ENCODE assay signal across 18 cellular contexts in genomic region chr22:29631725-29632124, GRCh38.
"Had no signal": no experiment of that assay in that cellular context is flagged by ENCODE, and none has a peak within 500 bp of the region (broad histone marks: within the 10 kb centered on the region; RNA-seq: fewer than 3 reads in every experiment).

No MANE protein-coding gene starts in this region.

- DNase-seq: cortex of kidney; effector memory CD8-positive, alpha-beta T cell; left lung; mesenchymal stem cell; mucosa of descending colon; naive B cell; pancreas; stimulated activated CD4-positive, alpha-beta T cell treated with anti-CD3 and anti-CD28 coated beads, Interleukin-2, amount 100 ng/mL, for 24 hours; stimulated activated CD4-positive, alpha-beta T cell treated with anti-CD3 and anti-CD28 coated beads, Interleukin-4, amount 100 ng/mL, for 24 hours; stimulated activated naive CD4-positive, alpha-beta T cell treated with Interleukin-2 at 50 U/mL for 16 hours; stomach; testis; tibial artery had no signal

- H3K27ac ChIP-seq: left lung, neutrophil, pancreas, stomach, testis, tibial artery had no signal

- H3K4me3 ChIP-seq: left lung, mucosa of descending colon, pancreas, stomach, testis, tibial artery had no signal

- H3K36me3 ChIP-seq: left lung, neutrophil, pancreas, tibial artery had no signal

- H3K9me3 ChIP-seq: left lung, mucosa of descending colon, neutrophil, pancreas, stomach, testis, tibial artery had no signal

- FAIRE-seq: frontal cortex, pancreas had no signal

- H3K27me3 ChIP-seq: left lung, neutrophil, pancreas, stomach, testis, tibial artery had no signal

- H3K4me1 ChIP-seq: testis, tibial artery had no signal

- ATAC-seq: effector memory CD8-positive, alpha-beta T cell; left lung; mucosa of descending colon; natural killer cell treated with Interleukin-12 subunit alpha and Interleukin-12 subunit beta and Interleukin-15 and Interleukin-18, amount 100 ng/mL, for 72 hours; pancreas; sciatic nerve; stimulated activated effector memory CD8-positive, alpha-beta T cell treated with anti-CD3 and anti-CD28 coated beads, Interleukin-12 subunit alpha, Interleukin-12 subunit beta, amount 100 ng/mL, for 72 hours had no signal
